In genomic region chr9:134370638-134371037, GRCh38 we compare ENCODE assay signal across 22 cellular contexts. TPM values are rescaled to one million over a fixed set of nuclear protein-coding genes. Genes with fewer than 3 reads are reported as not detected.
DNase-seq lines count a peak whose midpoint lies in the region; ATAC-seq and TF ChIP-seq lines count a peak whose summit lies in the region.
"Had no signal": no experiment of that assay in that cellular context is flagged by ENCODE, and none has a peak within 500 bp of the region (broad histone marks: within the 10 kb centered on the region; RNA-seq: fewer than 3 reads in every experiment).

No MANE protein-coding gene starts in this region.

- no peaks in the 10 kb centered on the region for H3K36me3 Mint-ChIP-seq in activated T-helper 2 cell treated with anti-CD3 and anti-CD28 coated beads, Interferon-gamma antibody, Interleukin-2, Interleukin-4, amounts not matched to agents 10 μg/mL and 5 μg/mL and 100 μg/mL, durations not matched to agents 14 hours and 24 hours and 36 hours (ENCODE audit: low read depth)
- H3K36me3 Mint-ChIP-seq: CD8-positive, alpha-beta T cell had no signal

- no peak for DNase-seq in esophagus squamous epithelium (lab: John Stamatoyannopoulos, UW)
- no peak for DNase-seq in psoas muscle
- DNase-seq in upper lobe of right lung: no peak
- no peak for DNase-seq in thyroid gland
- no peak for DNase-seq in stimulated activated CD4-positive, alpha-beta T cell treated with anti-CD3 and anti-CD28 coated beads, Interleukin-4, amount 100 ng/mL, for 1 hour
- DNase-seq in activated T-helper 2 cell treated with anti-CD3 and anti-CD28 coated beads, Interferon-gamma antibody, Interleukin-2, Interleukin-4, amounts not matched to agents 10 μg/mL and 5 μg/mL and 100 μg/mL, durations not matched to agents 14 hours and 24 hours and 36 hours (ENCODE audit: low spot score): no peak
- DNase-seq: activated CD4-positive, CD25-positive, alpha-beta regulatory T cell; activated CD8-positive, alpha-beta T cell treated with anti-CD3 and anti-CD28 coated beads for 36 hours; activated effector memory CD4-positive, alpha-beta T cell treated with Interleukin-2 at 50 U/mL for 16 hours; brain microvascular endothelial cell; CD8-positive, alpha-beta T cell; colonic mucosa; DMS153; KBM-7; left lung; NCI-H1417 treated with DMSO at 0.1 percent for 48 hours; NCI-H2107; NCI-H446 treated with DMSO at 0.1 percent for 48 hours; posterior cingulate gyrus; Right ventricle myocardium superior; stimulated activated CD4-positive, alpha-beta T cell treated with anti-CD3 and anti-CD28 coated beads, Interleukin-1b, Interleukin-23, amount 100 ng/mL, for 48 hours had no signal

- H3K4me1 ChIP-seq in esophagus squamous epithelium (peaks cover 89 to 96% (median 90%) of the 10 kb centered on the region in 3 donors), psoas muscle (peaks cover 92% of the 10 kb centered on the region), upper lobe of right lung (peaks cover 78% of the 10 kb centered on the region), thyroid gland (peaks cover 75 to 93% of the 10 kb centered on the region in 2 donors)

- H3K27me3 Mint-ChIP-seq in activated T-helper 2 cell treated with anti-CD3 and anti-CD28 coated beads, Interferon-gamma antibody, Interleukin-2, Interleukin-4, amounts not matched to agents 10 μg/mL and 5 μg/mL and 100 μg/mL, durations not matched to agents 14 hours and 24 hours and 36 hours (ENCODE audit: low read depth): no peaks in the 10 kb centered on the region
- H3K27me3 Mint-ChIP-seq: activated CD8-positive, alpha-beta T cell treated with anti-CD3 and anti-CD28 coated beads for 36 hours had no signal

- WGBS in esophagus squamous epithelium, 2 donors: 92 to 100% methylated on average over 2 to 8 of the region's 16 CpGs
- 77 to 84% (median 79%) methylated on average over 13 to 16 of the region's 16 CpGs for WGBS in psoas muscle, 3 donors
- 85 to 95% methylated on average over 14 to 16 of the region's 16 CpGs for WGBS in thyroid gland, 2 donors

- TF ChIP-seq POLR2A in esophagus squamous epithelium (IDR thresholded peaks at IDR 0.05) (no peak), thyroid gland (IDR thresholded peaks at IDR 0.05) (no peak)

- no peaks in the 10 kb centered on the region for H3K9me3 Mint-ChIP-seq in activated T-helper 2 cell treated with anti-CD3 and anti-CD28 coated beads, Interferon-gamma antibody, Interleukin-2, Interleukin-4, amounts not matched to agents 10 μg/mL and 5 μg/mL and 100 μg/mL, durations not matched to agents 14 hours and 24 hours and 36 hours
- H3K9me3 Mint-ChIP-seq: activated CD8-positive, alpha-beta T cell treated with anti-CD3 and anti-CD28 coated beads for 36 hours; CD8-positive, alpha-beta T cell had no signal

- H3K36me3 ChIP-seq in esophagus squamous epithelium (no peaks in the 10 kb centered on the region), psoas muscle (ENCODE audit: insufficient read depth in 1 of 2, low read depth in 1 of 2) (no peaks in the 10 kb centered on the region), upper lobe of right lung (no peaks in the 10 kb centered on the region), thyroid gland (no peaks in the 10 kb centered on the region)
- H3K36me3 ChIP-seq: brain microvascular endothelial cell, colonic mucosa, left lung had no signal

- TF ChIP-seq CTCF in VCaP (conservative IDR thresholded peaks at IDR 0.05): no peak
- no peak for TF ChIP-seq CTCF in esophagus squamous epithelium (IDR thresholded peaks at IDR 0.05)
- no peak for TF ChIP-seq CTCF in psoas muscle (IDR thresholded peaks at IDR 0.05)
- no peak for TF ChIP-seq CTCF in upper lobe of right lung (IDR thresholded peaks at IDR 0.05)
- no peak for TF ChIP-seq CTCF in thyroid gland (IDR thresholded peaks at IDR 0.05)

- H3K9me3 ChIP-seq in esophagus squamous epithelium (no peaks in the 10 kb centered on the region), psoas muscle (no peaks in the 10 kb centered on the region), upper lobe of right lung (no peaks in the 10 kb centered on the region), thyroid gland (no peaks in the 10 kb centered on the region)
- H3K9me3 ChIP-seq: colonic mucosa, left lung had no signal

- H3K4me3 ChIP-seq in esophagus squamous epithelium: no peak overlapping the region
- H3K4me3 ChIP-seq in psoas muscle: no peak overlapping the region
- no peak overlapping the region for H3K4me3 ChIP-seq in upper lobe of right lung
- H3K4me3 ChIP-seq in thyroid gland (replicated peaks in 1 of 3): no peak overlapping the region
- H3K4me3 ChIP-seq: colonic mucosa, left lung had no signal

- ATAC-seq in psoas muscle (no peak), upper lobe of right lung (no peak)
- ATAC-seq: activated CD8-positive, alpha-beta T cell treated with anti-CD3 and anti-CD28 coated beads for 36 hours; CD8-positive, alpha-beta T cell; left lung had no signal

- intact Hi-C loops in esophagus squamous epithelium (cut with DNase I): no loop called here
- intact Hi-C loops in psoas muscle (cut with DNase I): no loop called here
- intact Hi-C loops in upper lobe of right lung (cut with DNase I): no loop called here
- intact Hi-C loops in thyroid gland (cut with DNase I): no loop called here
- intact Hi-C loops in activated T-helper 2 cell treated with anti-CD3 and anti-CD28 coated beads, Interferon-gamma antibody, Interleukin-2, Interleukin-4, amounts not matched to agents 10 μg/mL and 5 μg/mL and 100 μg/mL, durations not matched to agents 14 hours and 24 hours and 36 hours (cut with micrococcal nuclease): no loop called here

- H3K27ac ChIP-seq in VCaP: peak overlapping the region; percentile 47
- H3K27ac ChIP-seq in esophagus squamous epithelium: peak overlapping the region; percentile 89 to 96 (median 94)
- H3K27ac ChIP-seq in psoas muscle: peak overlapping the region; percentile 92
- peak overlapping the region; percentile 89 for H3K27ac ChIP-seq in upper lobe of right lung
- peak overlapping the region in 1 of 3 donors; percentile 46 for H3K27ac ChIP-seq in thyroid gland
- H3K27ac ChIP-seq: brain microvascular endothelial cell, colonic mucosa had no signal

- H3K27ac Mint-ChIP-seq in activated T-helper 2 cell treated with anti-CD3 and anti-CD28 coated beads, Interferon-gamma antibody, Interleukin-2, Interleukin-4, amounts not matched to agents 10 μg/mL and 5 μg/mL and 100 μg/mL, durations not matched to agents 14 hours and 24 hours and 36 hours: no peak overlapping the region
- H3K27ac Mint-ChIP-seq: activated CD8-positive, alpha-beta T cell treated with anti-CD3 and anti-CD28 coated beads for 36 hours; CD8-positive, alpha-beta T cell had no signal

- H3K4me3 Mint-ChIP-seq in activated T-helper 2 cell treated with anti-CD3 and anti-CD28 coated beads, Interferon-gamma antibody, Interleukin-2, Interleukin-4, amounts not matched to agents 10 μg/mL and 5 μg/mL and 100 μg/mL, durations not matched to agents 14 hours and 24 hours and 36 hours (ENCODE audit: low read depth): no peak overlapping the region
- H3K4me3 Mint-ChIP-seq: activated CD8-positive, alpha-beta T cell treated with anti-CD3 and anti-CD28 coated beads for 36 hours; CD8-positive, alpha-beta T cell had no signal

- H3K27me3 ChIP-seq in esophagus squamous epithelium (no peaks in the 10 kb centered on the region), psoas muscle (ENCODE audit: insufficient read depth in 3 of 3, low read length in 2 of 3) (no peaks in the 10 kb centered on the region), upper lobe of right lung (no peaks in the 10 kb centered on the region), thyroid gland (no peaks in the 10 kb centered on the region)
- H3K27me3 ChIP-seq: brain microvascular endothelial cell, colonic mucosa, left lung had no signal

- H3K4me1 Mint-ChIP-seq in activated T-helper 2 cell treated with anti-CD3 and anti-CD28 coated beads, Interferon-gamma antibody, Interleukin-2, Interleukin-4, amounts not matched to agents 10 μg/mL and 5 μg/mL and 100 μg/mL, durations not matched to agents 14 hours and 24 hours and 36 hours (ENCODE audit: low read depth): no peaks in the 10 kb centered on the region

RNA-seq across cellular contexts. Expression of gene RXRA, which starts 44.4 kb away (rescaled TPM):
- total RNA-seq in esophagus squamous epithelium: 10 to 100 TPM; 41.8 to 83.1 (median 50.4) TPM
- 100 to 1,000 TPM in 3 of 4 donors, 10 to 100 TPM in 1; 84.3 to 192 (median 147) TPM for total RNA-seq in psoas muscle
- polyA plus RNA-seq in psoas muscle: 100 to 1,000 TPM in 1 of 3 donors, 10 to 100 TPM in 2; 37.7 to 156 (median 76.4) TPM
- total RNA-seq in upper lobe of right lung: 80.6 TPM
- total RNA-seq in thyroid gland: 10 to 100 TPM; 39.4 to 81.3 (median 67.4) TPM
- total RNA-seq in activated T-helper 2 cell treated with anti-CD3 and anti-CD28 coated beads, Interferon-gamma antibody, Interleukin-2, Interleukin-4, amounts not matched to agents 10 μg/mL and 5 μg/mL and 100 μg/mL, durations not matched to agents 14 hours and 24 hours and 36 hours: 22.8 and 22.9 TPM in 2 replicates
